19 cellular contexts compared by ENCODE assay signal in genomic region chr9:130668196-130668595, GRCh38. TPM values are rescaled to one million over a fixed set of nuclear protein-coding genes. Genes with fewer than 3 reads are reported as not detected.
DNase-seq lines count a peak whose midpoint lies in the region; ATAC-seq and TF ChIP-seq lines count a peak whose summit lies in the region.
"Had no signal": no experiment of that assay in that cellular context is flagged by ENCODE, and none has a peak within 500 bp of the region (broad histone marks: within the 10 kb centered on the region; RNA-seq: fewer than 3 reads in every experiment).

No MANE protein-coding gene starts in this region.

- H3K4me3 Mint-ChIP-seq in activated naive CD4-positive, alpha-beta T cell treated with anti-CD3 and anti-CD28 coated beads, Interleukin-2, amount 50 U/mL, for 24 hours, result no peak overlapping the region
- peak overlapping the region; percentile 58 for H3K4me3 Mint-ChIP-seq in neural progenitor cell
- H3K4me3 Mint-ChIP-seq: CD4-positive, alpha-beta T cell; CD8-positive, alpha-beta memory T cell; GM23338 had no signal

- H2BK12ac ChIP-seq in trophoblast cell (ENCODE audit: low read length), result no peak overlapping the region

- no peaks in the 10 kb centered on the region for H3K36me3 Mint-ChIP-seq in activated naive CD4-positive, alpha-beta T cell treated with anti-CD3 and anti-CD28 coated beads, Interleukin-2, amount 50 U/mL, for 24 hours
- H3K36me3 Mint-ChIP-seq in activated naive CD4-positive, alpha-beta T cell treated with anti-CD3 and anti-CD28 coated beads, Interleukin-2, amount 50 U/mL, for 72 hours, result peaks cover 0 to 5% of the 10 kb centered on the region in 2 donors
- H3K36me3 Mint-ChIP-seq in neural progenitor cell, result peaks cover 3% of the 10 kb centered on the region
- H3K36me3 Mint-ChIP-seq: CD8-positive, alpha-beta memory T cell had no signal

- DNase-seq in activated naive CD4-positive, alpha-beta T cell treated with anti-CD3 and anti-CD28 coated beads, Interleukin-2, amount 50 U/mL, for 72 hours (ENCODE audit: low spot score in 2 of 2), result no peak
- DNase-seq in H7 (peak; percentile 24), neural progenitor cell (ENCODE audit: low spot score) (no peak), trophoblast cell (no peak), cerebellar nuclear complex (lab: John Stamatoyannopoulos, UW) (no peak), DMS153 treated with DMSO at 0.1 percent for 48 hours (lab: John Stamatoyannopoulos, UW; ENCODE audit: unreplicated experiment) (no peak)
- DNase-seq: AML-193; BE2C; CD4-positive, alpha-beta T cell; CD8-positive, alpha-beta memory T cell; DND-41; HCEC 1CT had no signal

- H3K9ac ChIP-seq in neural progenitor cell (no peak overlapping the region), trophoblast cell (ENCODE audit: low read length) (no peak overlapping the region)
- H3K9ac ChIP-seq: BLaER1 treated with 17β-estradiol and CSF1 and Interleukin-3, amounts not matched to agents 10 nM and 100 nM had no signal

- no peak overlapping the region for H3K4ac ChIP-seq in trophoblast cell (ENCODE audit: low read depth, low read length)

- no peaks in the 10 kb centered on the region for H3K9me3 Mint-ChIP-seq in activated naive CD4-positive, alpha-beta T cell treated with anti-CD3 and anti-CD28 coated beads, Interleukin-2, amount 50 U/mL, for 24 hours
- H3K9me3 Mint-ChIP-seq in activated naive CD4-positive, alpha-beta T cell treated with anti-CD3 and anti-CD28 coated beads, Interleukin-2, amount 50 U/mL, for 72 hours, result no peaks in the 10 kb centered on the region
- H3K9me3 Mint-ChIP-seq in neural progenitor cell, result peaks cover 4% of the 10 kb centered on the region
- H3K9me3 Mint-ChIP-seq: CD4-positive, alpha-beta T cell; CD8-positive, alpha-beta memory T cell had no signal

- no peak overlapping the region for H2AK5ac ChIP-seq in trophoblast cell (ENCODE audit: low read length)

- no peak overlapping the region for H2BK120ac ChIP-seq in trophoblast cell (ENCODE audit: insufficient read depth, low read length, poor library complexity)

- H3K27ac Mint-ChIP-seq in activated naive CD4-positive, alpha-beta T cell treated with anti-CD3 and anti-CD28 coated beads, Interleukin-2, amount 50 U/mL, for 24 hours, result peak overlapping the region; percentile 46
- H3K27ac Mint-ChIP-seq in activated naive CD4-positive, alpha-beta T cell treated with anti-CD3 and anti-CD28 coated beads, Interleukin-2, amount 50 U/mL, for 72 hours, result no peak overlapping the region
- no peak overlapping the region for H3K27ac Mint-ChIP-seq in neural progenitor cell
- H3K27ac Mint-ChIP-seq: CD4-positive, alpha-beta T cell; CD8-positive, alpha-beta memory T cell; GM23338 had no signal

- H3K27me3 ChIP-seq in H7 (ENCODE audit: control insufficient read depth, insufficient read depth, low read length) (peaks cover 58% of the 10 kb centered on the region), neural progenitor cell (peaks cover 98% of the 10 kb centered on the region), trophoblast cell (ENCODE audit: insufficient read depth, low read length) (peaks cover 54% of the 10 kb centered on the region)

- no peak overlapping the region for H4K8ac ChIP-seq in trophoblast cell (ENCODE audit: low read depth, low read length)

- no peak overlapping the region for H3K23ac ChIP-seq in trophoblast cell (ENCODE audit: low read length)

- no peak overlapping the region for H3K18ac ChIP-seq in trophoblast cell (ENCODE audit: low read length)

- H2AFZ ChIP-seq in neural progenitor cell (replicated peaks), result no peak overlapping the region
- no peak overlapping the region for H2AFZ ChIP-seq in trophoblast cell (ENCODE audit: insufficient read depth, low read length, poor library complexity)
- H2AFZ ChIP-seq: GM23338 had no signal

- H4K12ac ChIP-seq in trophoblast cell (ENCODE audit: low read depth, low read length), result no peak overlapping the region

- peaks cover 40% of the 10 kb centered on the region for H4K20me1 ChIP-seq in neural progenitor cell (ENCODE audit: low read depth)

- H3K27ac ChIP-seq in neural progenitor cell, result no peak overlapping the region
- H3K27ac ChIP-seq in trophoblast cell (ENCODE audit: low read depth, low read length), result no peak overlapping the region
- H3K27ac ChIP-seq: 22Rv1; BLaER1 treated with 17β-estradiol and CSF1 and Interleukin-3, amounts not matched to agents 10 nM and 100 nM had no signal

- H4K91ac ChIP-seq in trophoblast cell (ENCODE audit: low read depth, low read length), result no peak overlapping the region

- TF ChIP-seq CTCF in neural progenitor cell (IDR thresholded peaks at IDR 0.05), result no peak

- WGBS in trophoblast cell (ENCODE audit: extremely low coverage, insufficient coverage, insufficient read length), result no CpG with 5 or more reads among the region's 13 CpGs

- H3K4me1 Mint-ChIP-seq in activated naive CD4-positive, alpha-beta T cell treated with anti-CD3 and anti-CD28 coated beads, Interleukin-2, amount 50 U/mL, for 24 hours, result peaks cover 10% of the 10 kb centered on the region
- peaks cover 23% of the 10 kb centered on the region for H3K4me1 Mint-ChIP-seq in neural progenitor cell

- ATAC-seq in activated naive CD4-positive, alpha-beta T cell treated with anti-CD3 and anti-CD28 coated beads, Interleukin-2, amount 50 U/mL, for 72 hours, result no peak
- ATAC-seq in HG03469 (IDR thresholded peaks at IDR 0.05; ENCODE audit: unreplicated experiment), result no peak
- ATAC-seq: GM23338 had no signal

- peaks cover 33% of the 10 kb centered on the region for H3K4me1 ChIP-seq in neural progenitor cell
- H3K4me1 ChIP-seq in trophoblast cell (ENCODE audit: control insufficient read depth in 1 of 2, insufficient read depth in 2 of 2, low read length in 2 of 2), result no peaks in the 10 kb centered on the region

- peaks cover 28% of the 10 kb centered on the region for H3F3A ChIP-seq in neural progenitor cell (ENCODE audit: low read depth)

- H3K9me3 ChIP-seq in neural progenitor cell (ENCODE audit: low read depth) (no peaks in the 10 kb centered on the region), trophoblast cell (ENCODE audit: insufficient read depth, low read depth, low read length) (peaks cover 10% of the 10 kb centered on the region)
- H3K9me3 ChIP-seq: BE2C; BLaER1 treated with 17β-estradiol and CSF1 and Interleukin-3, amounts not matched to agents 10 nM and 100 nM had no signal

- H3K79me1 ChIP-seq in trophoblast cell (ENCODE audit: low read length), result no peaks in the 10 kb centered on the region

- H3K36me3 ChIP-seq in H7 (replicated peaks; ENCODE audit: control insufficient read depth, insufficient read depth, low read length) (no peaks in the 10 kb centered on the region), neural progenitor cell (no peaks in the 10 kb centered on the region), trophoblast cell (ENCODE audit: control insufficient read depth in 1 of 2, insufficient read depth in 2 of 2, low read length in 2 of 2) (no peaks in the 10 kb centered on the region)
- H3K36me3 ChIP-seq: BE2C; BLaER1 treated with 17β-estradiol and CSF1 and Interleukin-3, amounts not matched to agents 10 nM and 100 nM had no signal

- H3K27me3 Mint-ChIP-seq in activated naive CD4-positive, alpha-beta T cell treated with anti-CD3 and anti-CD28 coated beads, Interleukin-2, amount 50 U/mL, for 24 hours, result peaks cover 17% of the 10 kb centered on the region
- H3K27me3 Mint-ChIP-seq in neural progenitor cell (ENCODE audit: insufficient read depth, low read depth), result peaks cover 64% of the 10 kb centered on the region

- no peak overlapping the region for H3K4me3 ChIP-seq in H7 (ENCODE audit: insufficient read depth, low read depth, low read length)
- H3K4me3 ChIP-seq in neural progenitor cell, result no peak overlapping the region
- peak overlapping the region; percentile 22 for H3K4me3 ChIP-seq in trophoblast cell (ENCODE audit: low read depth, low read length)
- H3K4me3 ChIP-seq: BLaER1 treated with 17β-estradiol and CSF1 and Interleukin-3, amounts not matched to agents 10 nM and 100 nM; GM23338 had no signal

- H3K79me2 ChIP-seq in neural progenitor cell (ENCODE audit: low read depth), result no peaks in the 10 kb centered on the region
- no peaks in the 10 kb centered on the region for H3K79me2 ChIP-seq in trophoblast cell (ENCODE audit: control insufficient read depth, insufficient read depth, low read length, poor library complexity)

- no peak overlapping the region for H2BK5ac ChIP-seq in trophoblast cell (ENCODE audit: low read depth, low read length, poor library complexity)

- H3K4me2 ChIP-seq in neural progenitor cell, result no peak overlapping the region
- H3K4me2 ChIP-seq in trophoblast cell (ENCODE audit: low read length), result no peak overlapping the region
- H3K4me2 ChIP-seq: BLaER1 treated with 17β-estradiol and CSF1 and Interleukin-3, amounts not matched to agents 10 nM and 100 nM; GM23338 had no signal

- H3K14ac ChIP-seq in trophoblast cell (ENCODE audit: low read length), result no peak overlapping the region

RNA-seq across cellular contexts. Expression of gene PRDM12, which starts 3.8 kb away (rescaled TPM):
- total RNA-seq in activated naive CD4-positive, alpha-beta T cell treated with anti-CD3 and anti-CD28 coated beads, Interleukin-2, amount 50 U/mL, for 72 hours, result not detected
- total RNA-seq in H7 (2014; rRNA removed; shearing (Covaris generic)), result 0.11 and 0.31 TPM in 2 replicates
- not detected in 2 replicates for total RNA-seq in neural progenitor cell (ENCODE audit: low replicate concordance)
- 0.01 TPM in 1 of 2 replicates, not detected in the other for polyA plus RNA-seq in trophoblast cell (2013)
- total RNA-seq: GM23338 had no signal
- polyA plus RNA-seq: AG04450; CD14-positive monocyte; CD8-positive, alpha-beta memory T cell had no signal

RNA-seq across cellular contexts. Expression of gene EXOSC2, which starts 25.4 kb away (rescaled TPM):
- total RNA-seq in activated naive CD4-positive, alpha-beta T cell treated with anti-CD3 and anti-CD28 coated beads, Interleukin-2, amount 50 U/mL, for 72 hours, result 10 to 100 TPM; 68.8 to 84.8 TPM
- 53.1 and 61.9 TPM in 2 replicates for total RNA-seq in H7 (2014; rRNA removed; shearing (Covaris generic))
- total RNA-seq in neural progenitor cell (ENCODE audit: low replicate concordance), result 59.1 and 75.5 TPM in 2 replicates
- 9.5 and 9.8 TPM in 2 replicates for polyA plus RNA-seq in trophoblast cell (2013)
